ENCODE assay signal across 1 cellular context in the genomic region with DNA sequence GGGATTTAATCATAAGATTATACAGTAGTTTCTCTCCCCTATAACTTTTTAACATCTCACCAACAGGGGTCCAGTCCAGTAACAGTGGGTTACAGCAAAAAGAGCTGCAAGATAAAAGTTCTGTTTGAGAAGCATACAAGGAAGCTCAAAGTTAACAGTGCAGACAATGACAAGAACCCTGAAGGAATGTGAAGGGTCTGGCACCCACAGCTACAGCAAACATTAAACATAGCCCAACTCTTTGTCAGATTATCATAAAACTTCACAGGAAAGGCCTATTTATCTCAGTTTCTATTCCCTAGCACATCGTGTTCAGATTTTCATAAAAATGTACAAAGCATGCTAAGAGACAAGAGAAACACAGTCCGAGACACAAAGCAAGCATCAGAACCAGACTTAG.
TF ChIP-seq lines count a peak whose summit lies in the region.

No MANE protein-coding gene starts in this region.

TF ChIP-seq in IMR-90, 13 proteins besides CTCF, POLR2A, EP300 and RAD21:
- TF ChIP-seq SMC3 (IDR thresholded peaks at IDR 0.05; ENCODE audit: low read depth, low read length) (no peak), RFX5 (IDR thresholded peaks at IDR 0.05; ENCODE audit: low read depth, low read length) (no peak), MAFK (IDR thresholded peaks at IDR 0.05; ENCODE audit: low read depth, low read length) (no peak), RCOR1 (IDR thresholded peaks at IDR 0.05; ENCODE audit: insufficient replicate concordance, low read length) (no peak), MXI1 (IDR thresholded peaks at IDR 0.05; ENCODE audit: borderline replicate concordance, low read depth, low read length) (no peak)
- TF ChIP-seq, protein P1, sequence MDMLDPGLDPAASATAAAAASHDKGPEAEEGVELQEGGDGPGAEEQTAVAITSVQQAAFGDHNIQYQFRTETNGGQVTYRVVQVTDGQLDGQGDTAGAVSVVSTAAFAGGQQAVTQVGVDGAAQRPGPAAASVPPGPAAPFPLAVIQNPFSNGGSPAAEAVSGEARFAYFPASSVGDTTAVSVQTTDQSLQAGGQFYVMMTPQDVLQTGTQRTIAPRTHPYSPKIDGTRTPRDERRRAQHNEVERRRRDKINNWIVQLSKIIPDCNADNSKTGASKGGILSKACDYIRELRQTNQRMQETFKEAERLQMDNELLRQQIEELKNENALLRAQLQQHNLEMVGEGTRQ (IDR thresholded peaks at IDR 0.05; ENCODE audit: low read depth, low read length) = no peak
- TF ChIP-seq, protein P2, sequence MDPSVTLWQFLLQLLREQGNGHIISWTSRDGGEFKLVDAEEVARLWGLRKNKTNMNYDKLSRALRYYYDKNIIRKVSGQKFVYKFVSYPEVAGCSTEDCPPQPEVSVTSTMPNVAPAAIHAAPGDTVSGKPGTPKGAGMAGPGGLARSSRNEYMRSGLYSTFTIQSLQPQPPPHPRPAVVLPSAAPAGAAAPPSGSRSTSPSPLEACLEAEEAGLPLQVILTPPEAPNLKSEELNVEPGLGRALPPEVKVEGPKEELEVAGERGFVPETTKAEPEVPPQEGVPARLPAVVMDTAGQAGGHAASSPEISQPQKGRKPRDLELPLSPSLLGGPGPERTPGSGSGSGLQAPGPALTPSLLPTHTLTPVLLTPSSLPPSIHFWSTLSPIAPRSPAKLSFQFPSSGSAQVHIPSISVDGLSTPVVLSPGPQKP (IDR thresholded peaks at IDR 0.05; ENCODE audit: borderline replicate concordance, low read depth, low read length) = no peak
TF ChIP-seq in IMR-90: peak in this region for 0.
